ENCODE assay signal across 11 cellular contexts in genomic region chr19:50626796-50627195, GRCh38. TPM values are rescaled to one million over a fixed set of nuclear protein-coding genes. Genes with fewer than 3 reads are reported as not detected.
DNase-seq lines count a peak whose midpoint lies in the region; ATAC-seq and TF ChIP-seq lines count a peak whose summit lies in the region.
"Had no signal": no experiment of that assay in that cellular context is flagged by ENCODE, and none has a peak within 500 bp of the region (broad histone marks: within the 10 kb centered on the region; RNA-seq: fewer than 3 reads in every experiment).

No MANE protein-coding gene starts in this region.

- H4K8ac ChIP-seq in trophoblast cell (ENCODE audit: low read depth, low read length), result no peak overlapping the region

- H4K12ac ChIP-seq in trophoblast cell (ENCODE audit: low read depth, low read length), result no peak overlapping the region

- no peak overlapping the region for H3K14ac ChIP-seq in trophoblast cell (ENCODE audit: low read length)

- H3K36me3 Mint-ChIP-seq in endodermal cell (ENCODE audit: low read depth), result no peaks in the 10 kb centered on the region
- H3K36me3 Mint-ChIP-seq in activated naive CD4-positive, alpha-beta T cell treated with anti-CD3 and anti-CD28 coated beads for 36 hours (ENCODE audit: low read depth), result no peaks in the 10 kb centered on the region

- ATAC-seq in mucosa of descending colon, result no peak
- ATAC-seq: GM23338 had no signal

- H3K27me3 Mint-ChIP-seq in endodermal cell (ENCODE audit: insufficient read depth), result peaks cover 15% of the 10 kb centered on the region
- H3K27me3 Mint-ChIP-seq in activated naive CD4-positive, alpha-beta T cell treated with anti-CD3 and anti-CD28 coated beads for 36 hours (ENCODE audit: low read depth), result peaks cover 8% of the 10 kb centered on the region

- no peaks in the 10 kb centered on the region for H3K9me3 ChIP-seq in HEK293 (ENCODE audit: control insufficient read depth, insufficient read depth, low read depth, low read length)
- no peaks in the 10 kb centered on the region for H3K9me3 ChIP-seq in endodermal cell (ENCODE audit: control insufficient read depth, low read length)
- no peaks in the 10 kb centered on the region for H3K9me3 ChIP-seq in trophoblast cell (ENCODE audit: insufficient read depth, low read depth, low read length)
- no peaks in the 10 kb centered on the region for H3K9me3 ChIP-seq in mucosa of descending colon
- H3K9me3 ChIP-seq: BLaER1 treated with 17β-estradiol and CSF1 and Interleukin-3, amounts not matched to agents 10 nM and 100 nM had no signal

- no peak overlapping the region for H3K9ac ChIP-seq in endodermal cell (ENCODE audit: extremely low read depth, low read length, poor library complexity, severe bottlenecking)
- no peak overlapping the region for H3K9ac ChIP-seq in trophoblast cell (ENCODE audit: low read length)

- no peak overlapping the region for H3K4me2 ChIP-seq in trophoblast cell (ENCODE audit: low read length)
- H3K4me2 ChIP-seq: BLaER1 treated with 17β-estradiol and CSF1 and Interleukin-3, amounts not matched to agents 10 nM and 100 nM; GM23338 had no signal

- no peak overlapping the region for H4K91ac ChIP-seq in trophoblast cell (ENCODE audit: low read depth, low read length)

- H3K9me3 Mint-ChIP-seq in endodermal cell, result no peaks in the 10 kb centered on the region
- H3K9me3 Mint-ChIP-seq in activated naive CD4-positive, alpha-beta T cell treated with anti-CD3 and anti-CD28 coated beads for 36 hours, result no peaks in the 10 kb centered on the region
- H3K9me3 Mint-ChIP-seq: CD4-positive, alpha-beta T cell had no signal

- no peak overlapping the region for H2AK5ac ChIP-seq in trophoblast cell (ENCODE audit: low read length)

- no peak overlapping the region for H2AFZ ChIP-seq in trophoblast cell (ENCODE audit: insufficient read depth, low read length, poor library complexity)
- H2AFZ ChIP-seq: GM23338 had no signal

- no peak overlapping the region for H3K18ac ChIP-seq in trophoblast cell (ENCODE audit: low read length)

- no peak overlapping the region for H3K4me3 ChIP-seq in HEK293 (ENCODE audit: low read depth, low read length)
- no peak overlapping the region for H3K4me3 ChIP-seq in endodermal cell (ENCODE audit: low read length)
- peak overlapping the region; percentile 1 for H3K4me3 ChIP-seq in trophoblast cell (ENCODE audit: low read depth, low read length)
- H3K4me3 ChIP-seq in mucosa of descending colon, result no peak overlapping the region
- H3K4me3 ChIP-seq: BLaER1 treated with 17β-estradiol and CSF1 and Interleukin-3, amounts not matched to agents 10 nM and 100 nM; GM23338 had no signal

- H3K4me3 Mint-ChIP-seq in endodermal cell, result no peak overlapping the region
- no peak overlapping the region for H3K4me3 Mint-ChIP-seq in activated naive CD4-positive, alpha-beta T cell treated with anti-CD3 and anti-CD28 coated beads for 36 hours
- H3K4me3 Mint-ChIP-seq: CD4-positive, alpha-beta T cell; GM23338 had no signal

- 66 to 71% methylated on average over 3 of the region's 4 CpGs for WGBS in endodermal cell (ENCODE audit: insufficient coverage in 1 of 2, insufficient read length in 1 of 2), 2 experiments
- no CpG with 5 or more reads among the region's 4 CpGs for WGBS in trophoblast cell (ENCODE audit: extremely low coverage, insufficient coverage, insufficient read length)

- H2BK12ac ChIP-seq in trophoblast cell (ENCODE audit: low read length), result no peak overlapping the region

- no peak overlapping the region for H3K27ac Mint-ChIP-seq in endodermal cell
- H3K27ac Mint-ChIP-seq in activated naive CD4-positive, alpha-beta T cell treated with anti-CD3 and anti-CD28 coated beads for 36 hours, result no peak overlapping the region
- H3K27ac Mint-ChIP-seq: CD4-positive, alpha-beta T cell; GM23338 had no signal

- H3K27me3 ChIP-seq in endodermal cell (ENCODE audit: control insufficient read depth, insufficient read depth, low read length, poor library complexity, severe bottlenecking) (no peaks in the 10 kb centered on the region), trophoblast cell (ENCODE audit: insufficient read depth, low read length) (no peaks in the 10 kb centered on the region)
- H3K27me3 ChIP-seq: BLaER1 treated with 17β-estradiol and CSF1 and Interleukin-3, amounts not matched to agents 10 nM and 100 nM had no signal

- intact Hi-C loops in mucosa of descending colon (cut with DNase I, micrococcal nuclease), result no loop called here
- intact Hi-C loops in activated naive CD4-positive, alpha-beta T cell treated with anti-CD3 and anti-CD28 coated beads for 36 hours (cut with micrococcal nuclease), result no loop called here

- H2BK5ac ChIP-seq in trophoblast cell (ENCODE audit: low read depth, low read length, poor library complexity), result no peak overlapping the region

- no peak overlapping the region for H3K23ac ChIP-seq in trophoblast cell (ENCODE audit: low read length)

- CTCF ChIA-PET in HEK293 (lab: Yijun Ruan, JAX), result no interaction called here
- CTCF ChIA-PET in activated naive CD4-positive, alpha-beta T cell treated with anti-CD3 and anti-CD28 coated beads for 36 hours (lab: Charles Lee), result interaction anchor here (0.5 to 0.6 kb wide), 2 partner anchors 62 to 468 kb away, joined by 3 read pairs; no protein-coding TSS in a partner anchor

- no peak overlapping the region for H2BK120ac ChIP-seq in trophoblast cell (ENCODE audit: insufficient read depth, low read length, poor library complexity)

- DNase-seq in endodermal cell (peak; percentile 22), trophoblast cell (no peak), mucosa of descending colon (no peak), NCI-H748 treated with DMSO at 0.1 percent for 48 hours (lab: John Stamatoyannopoulos, UW) (no peak)
- no peak for DNase-seq in activated naive CD4-positive, alpha-beta T cell treated with anti-CD3 and anti-CD28 coated beads for 36 hours
- DNase-seq: Calu3; CD4-positive, alpha-beta T cell; DMS79 had no signal

- H3K36me3 ChIP-seq in HEK293 (ENCODE audit: control insufficient read depth in 2 of 2, insufficient read depth in 1 of 2, low read length in 2 of 2) (no peaks in the 10 kb centered on the region), endodermal cell (ENCODE audit: control insufficient read depth, insufficient read depth, low read length) (no peaks in the 10 kb centered on the region), trophoblast cell (ENCODE audit: control insufficient read depth in 1 of 2, insufficient read depth in 2 of 2, low read length in 2 of 2) (no peaks in the 10 kb centered on the region), mucosa of descending colon (ENCODE audit: low read depth) (no peaks in the 10 kb centered on the region)
- H3K36me3 ChIP-seq: BLaER1 treated with 17β-estradiol and CSF1 and Interleukin-3, amounts not matched to agents 10 nM and 100 nM had no signal

- no peaks in the 10 kb centered on the region for H3K4me1 ChIP-seq in HEK293 (ENCODE audit: control insufficient read depth, insufficient read depth, low read length)
- no peaks in the 10 kb centered on the region for H3K4me1 ChIP-seq in endodermal cell (ENCODE audit: control insufficient read depth, insufficient read depth, low read length)
- H3K4me1 ChIP-seq in trophoblast cell (ENCODE audit: control insufficient read depth in 1 of 2, insufficient read depth in 2 of 2, low read length in 2 of 2), result no peaks in the 10 kb centered on the region
- H3K4me1 ChIP-seq in mucosa of descending colon (ENCODE audit: low read depth), result no peaks in the 10 kb centered on the region
- H3K4me1 ChIP-seq: BLaER1 treated with 17β-estradiol and CSF1 and Interleukin-3, amounts not matched to agents 10 nM and 100 nM had no signal

- H3K27ac ChIP-seq in HEK293 (ENCODE audit: extremely low read depth, low read depth, low read length), result no peak overlapping the region
- no peak overlapping the region for H3K27ac ChIP-seq in endodermal cell (ENCODE audit: low read depth, low read length)
- H3K27ac ChIP-seq in trophoblast cell (ENCODE audit: low read depth, low read length), result no peak overlapping the region
- H3K27ac ChIP-seq: BLaER1 treated with 17β-estradiol and CSF1 and Interleukin-3, amounts not matched to agents 10 nM and 100 nM had no signal

- H3K79me1 ChIP-seq in trophoblast cell (ENCODE audit: low read length), result no peaks in the 10 kb centered on the region

- POLR2A ChIA-PET in HEK293 (lab: Yijun Ruan, JAX), result no interaction called here

- TF ChIP-seq CTCF in HEK293 (tag by site-specific recombination; IDR thresholded peaks at IDR 0.05) (no peak), endodermal cell (conservative IDR thresholded peaks at IDR 0.05) (no peak), mucosa of descending colon (IDR thresholded peaks at IDR 0.05) (no peak)

- no peaks in the 10 kb centered on the region for H3K4me1 Mint-ChIP-seq in endodermal cell
- no peaks in the 10 kb centered on the region for H3K4me1 Mint-ChIP-seq in activated naive CD4-positive, alpha-beta T cell treated with anti-CD3 and anti-CD28 coated beads for 36 hours (ENCODE audit: low read depth)
- H3K4me1 Mint-ChIP-seq: GM23338 had no signal

- no peaks in the 10 kb centered on the region for H3K79me2 ChIP-seq in trophoblast cell (ENCODE audit: control insufficient read depth, insufficient read depth, low read length, poor library complexity)

- no peak overlapping the region for H3K4ac ChIP-seq in trophoblast cell (ENCODE audit: low read depth, low read length)

RNA-seq across cellular contexts. Expression of gene SYT3, which starts 12.9 kb away (rescaled TPM):
- total RNA-seq in endodermal cell, result 1 to 10 TPM; 1.7 to 1.9 TPM
- 2.7 TPM for polyA plus RNA-seq in endodermal cell (2013, experiment 1 of 2)
- 1.7 TPM for polyA plus RNA-seq in endodermal cell (2013, experiment 2 of 2)
- 0.25 and 0.32 TPM in 2 replicates for polyA plus RNA-seq in trophoblast cell (2013)
- total RNA-seq in mucosa of descending colon, result 1 to 10 TPM in 1 of 3 donors, under 1 TPM in 1, not detected in 1; 0.14 to 1.2 TPM
- not detected for total RNA-seq in activated naive CD4-positive, alpha-beta T cell treated with anti-CD3 and anti-CD28 coated beads for 36 hours
- total RNA-seq: Calu3; CD4-positive, alpha-beta T cell had no signal

RNA-seq across cellular contexts. Expression of gene C19orf81, which starts 22.4 kb away (rescaled TPM):
- total RNA-seq in endodermal cell, result 10 to 100 TPM; 11.3 to 26.8 TPM
- 5.3 TPM for polyA plus RNA-seq in endodermal cell (2013, experiment 1 of 2)
- 1.7 TPM for polyA plus RNA-seq in endodermal cell (2013, experiment 2 of 2)
- polyA plus RNA-seq in trophoblast cell (2013), result 3.3 and 4.3 TPM in 2 replicates
- total RNA-seq in mucosa of descending colon, result under 1 TPM in 1 of 3 donors, not detected in 2; 0.41 TPM
- total RNA-seq in activated naive CD4-positive, alpha-beta T cell treated with anti-CD3 and anti-CD28 coated beads for 36 hours, result 1 to 10 TPM; 1.5 to 1.7 TPM
- total RNA-seq: Calu3; CD4-positive, alpha-beta T cell had no signal

RNA-seq across cellular contexts. Expression of gene LRRC4B, which starts 58.6 kb away (rescaled TPM):
- total RNA-seq in endodermal cell (1 to 10 TPM; 2.3 to 7.0 TPM), mucosa of descending colon (1 to 10 TPM in 2 of 3 donors, under 1 TPM in 1; 0.52 to 4.8 (median 1.3) TPM)
- 48.9 TPM for polyA plus RNA-seq in endodermal cell (2013, experiment 1 of 2)
- 53.8 TPM for polyA plus RNA-seq in endodermal cell (2013, experiment 2 of 2)
- polyA plus RNA-seq in trophoblast cell (2013), result 1.3 and 1.5 TPM in 2 replicates
- total RNA-seq in activated naive CD4-positive, alpha-beta T cell treated with anti-CD3 and anti-CD28 coated beads for 36 hours, result not detected
- total RNA-seq: Calu3; CD4-positive, alpha-beta T cell had no signal

Comparison
In these comparisons a context has a peak if more than half of its experiments do, and no peak if none do; other contexts are left out.
1. RNA of gene C19orf81, which starts 22.4 kb away (total RNA-seq): 11.3 to 26.8 TPM in endodermal cell; 1.5 to 1.7 TPM in activated naive CD4-positive, alpha-beta T cell treated with anti-CD3 and anti-CD28 coated beads for 36 hours and 0.41 TPM in mucosa of descending colon; every median in the first group is over 4 times any median in the second.